23 cellular contexts compared by ENCODE assay signal in the genomic region with DNA sequence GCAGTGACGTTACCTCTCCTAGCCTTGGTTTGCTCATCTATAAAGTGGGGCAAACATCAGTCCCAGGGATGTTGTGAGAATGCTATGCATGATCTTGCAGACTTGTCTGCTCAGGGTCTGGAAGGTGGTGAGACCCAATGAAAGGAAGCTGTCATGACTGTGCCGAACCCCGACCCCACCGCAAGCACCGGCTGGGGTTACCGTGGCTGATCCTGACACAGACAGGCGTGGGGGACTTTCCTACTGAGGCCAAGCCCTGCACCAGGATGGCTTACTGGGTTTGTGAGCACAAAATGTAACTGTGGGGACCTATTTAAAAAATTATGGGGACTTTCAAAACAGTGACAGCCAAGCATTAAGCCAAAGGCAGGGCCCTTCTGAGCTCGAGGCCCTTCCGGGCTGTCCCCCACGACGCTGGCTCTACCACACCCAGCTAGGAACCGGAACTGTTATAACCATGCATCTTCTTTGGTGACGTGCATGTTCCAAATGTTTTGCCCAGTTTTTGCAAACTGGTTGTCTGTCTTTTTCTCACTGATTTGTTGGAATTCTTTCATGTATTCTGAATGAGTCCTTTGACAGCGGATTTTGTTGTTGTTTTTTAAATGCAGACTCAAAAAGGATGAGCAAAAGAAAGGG.
DNase-seq lines count a peak whose midpoint lies in the region; ATAC-seq and TF ChIP-seq lines count a peak whose summit lies in the region.
"Had no signal": no experiment of that assay in that cellular context is flagged by ENCODE, and none has a peak within 500 bp of the region (broad histone marks: within the 10 kb centered on the region; RNA-seq: fewer than 3 reads in every experiment).

No MANE protein-coding gene starts in this region.

- no peaks in the 10 kb centered on the region for H3K9me3 ChIP-seq in T-helper 17 cell (ENCODE audit: control insufficient read depth, low read length, poor library complexity, severe bottlenecking)
- H3K9me3 ChIP-seq: Caco-2, MG63, Peyer's patch had no signal

- H3K27ac Mint-ChIP-seq in activated CD8-positive, alpha-beta memory T cell treated with anti-CD3 and anti-CD28 coated beads, Interleukin-2, amount 10 ng/mL, durations not matched to agents 7 days and 5 days: peak overlapping the region; percentile 41
- no peak overlapping the region for H3K27ac Mint-ChIP-seq in T-helper 17 cell
- H3K27ac Mint-ChIP-seq in stimulated activated effector memory CD8-positive, alpha-beta T cell treated with anti-CD3 and anti-CD28 coated beads, Interleukin-12 subunit alpha, Interleukin-12 subunit beta, amount 100 ng/mL, for 72 hours: no peak overlapping the region
- H3K27ac Mint-ChIP-seq: B cell; CD4-positive, CD25-positive, alpha-beta regulatory T cell had no signal

- H3K27me3 Mint-ChIP-seq in activated CD8-positive, alpha-beta memory T cell treated with anti-CD3 and anti-CD28 coated beads, Interleukin-2, amount 10 ng/mL, durations not matched to agents 7 days and 5 days: peaks cover 2% of the 10 kb centered on the region
- peaks cover 16% of the 10 kb centered on the region for H3K27me3 Mint-ChIP-seq in T-helper 17 cell
- H3K27me3 Mint-ChIP-seq: CD4-positive, CD25-positive, alpha-beta regulatory T cell had no signal

- no peak overlapping the region for H3K4me3 ChIP-seq in brain microvascular endothelial cell (ENCODE audit: low read depth, low read length)
- H3K4me3 ChIP-seq: MG63, Peyer's patch, SK-N-MC had no signal

- no peak overlapping the region for H3K4me3 Mint-ChIP-seq in activated CD8-positive, alpha-beta memory T cell treated with anti-CD3 and anti-CD28 coated beads, Interleukin-2, amount 10 ng/mL, durations not matched to agents 7 days and 5 days
- no peak overlapping the region for H3K4me3 Mint-ChIP-seq in T-helper 17 cell
- no peak overlapping the region for H3K4me3 Mint-ChIP-seq in stimulated activated effector memory CD8-positive, alpha-beta T cell treated with anti-CD3 and anti-CD28 coated beads, Interleukin-12 subunit alpha, Interleukin-12 subunit beta, amount 100 ng/mL, for 72 hours
- H3K4me3 Mint-ChIP-seq: B cell; CD4-positive, CD25-positive, alpha-beta regulatory T cell had no signal

- peak; percentile 48 for DNase-seq in activated CD8-positive, alpha-beta memory T cell treated with anti-CD3 and anti-CD28 coated beads, Interleukin-2, amount 10 ng/mL, durations not matched to agents 7 days and 5 days
- no peak for DNase-seq in activated CD8-positive, alpha-beta memory T cell treated with anti-CD3 and anti-CD28 coated beads for 24 hours
- DNase-seq in T-helper 17 cell: no peak
- peak; percentile 27 for DNase-seq in islet precursor cell
- DNase-seq in stimulated activated effector memory CD8-positive, alpha-beta T cell treated with anti-CD3 and anti-CD28 coated beads, Interleukin-12 subunit alpha, Interleukin-12 subunit beta, amount 100 ng/mL, for 72 hours (ENCODE audit: low spot score in 2 of 2): no peak
- no peak for DNase-seq in HuH-7 (ENCODE audit: low spot score)
- DNase-seq in brain microvascular endothelial cell: no peak
- no peak for DNase-seq in stimulated activated CD8-positive, alpha-beta memory T cell treated with anti-CD3 and anti-CD28 coated beads, Interleukin-4, amount 100 ng/mL, for 48 hours
- DNase-seq: CD4-positive, CD25-positive, alpha-beta regulatory T cell; GDM1; GOT3; Karpas-422; NCI-H1092; NCI-H146; NCI-H2171 treated with DMSO at 0.1 percent for 48 hours; NCI-H446; Peyer's patch; Right ventricle myocardium superior had no signal

- H3K4me1 Mint-ChIP-seq in activated CD8-positive, alpha-beta memory T cell treated with anti-CD3 and anti-CD28 coated beads, Interleukin-2, amount 10 ng/mL, durations not matched to agents 7 days and 5 days: peaks cover 9% of the 10 kb centered on the region
- H3K4me1 Mint-ChIP-seq in T-helper 17 cell: no peaks in the 10 kb centered on the region
- H3K4me1 Mint-ChIP-seq in stimulated activated effector memory CD8-positive, alpha-beta T cell treated with anti-CD3 and anti-CD28 coated beads, Interleukin-12 subunit alpha, Interleukin-12 subunit beta, amount 100 ng/mL, for 72 hours: peaks cover 10% of the 10 kb centered on the region
- H3K4me1 Mint-ChIP-seq: B cell; CD4-positive, CD25-positive, alpha-beta regulatory T cell had no signal

- in situ Hi-C loops in brain microvascular endothelial cell (cut with HindIII; ENCODE audit: low pct_ligation_motif_present, low sequenced_read_pairs): no loop called here

- no peaks in the 10 kb centered on the region for H3K9me3 Mint-ChIP-seq in activated CD8-positive, alpha-beta memory T cell treated with anti-CD3 and anti-CD28 coated beads, Interleukin-2, amount 10 ng/mL, durations not matched to agents 7 days and 5 days (ENCODE audit: low read depth)
- no peaks in the 10 kb centered on the region for H3K9me3 Mint-ChIP-seq in stimulated activated effector memory CD8-positive, alpha-beta T cell treated with anti-CD3 and anti-CD28 coated beads, Interleukin-12 subunit alpha, Interleukin-12 subunit beta, amount 100 ng/mL, for 72 hours
- H3K9me3 Mint-ChIP-seq: CD4-positive, CD25-positive, alpha-beta regulatory T cell had no signal

- no peaks in the 10 kb centered on the region for H3K36me3 Mint-ChIP-seq in activated CD8-positive, alpha-beta memory T cell treated with anti-CD3 and anti-CD28 coated beads, Interleukin-2, amount 10 ng/mL, durations not matched to agents 7 days and 5 days
- no peaks in the 10 kb centered on the region for H3K36me3 Mint-ChIP-seq in T-helper 17 cell (ENCODE audit: low read depth)
- no peaks in the 10 kb centered on the region for H3K36me3 Mint-ChIP-seq in stimulated activated effector memory CD8-positive, alpha-beta T cell treated with anti-CD3 and anti-CD28 coated beads, Interleukin-12 subunit alpha, Interleukin-12 subunit beta, amount 100 ng/mL, for 72 hours
- H3K36me3 Mint-ChIP-seq: CD4-positive, CD25-positive, alpha-beta regulatory T cell had no signal

- no peak for TF ChIP-seq CTCF in brain microvascular endothelial cell (IDR thresholded peaks at IDR 0.05; ENCODE audit: low read depth, low read length, missing control alignments)

- no peak overlapping the region for H3K27ac ChIP-seq in brain microvascular endothelial cell
- H3K27ac ChIP-seq: 22Rv1, Peyer's patch, SK-N-MC had no signal

- no peaks in the 10 kb centered on the region for H3K27me3 ChIP-seq in brain microvascular endothelial cell (replicated peaks)
- H3K27me3 ChIP-seq: MG63, Peyer's patch had no signal

- CTCF ChIA-PET in activated CD8-positive, alpha-beta memory T cell treated with anti-CD3 and anti-CD28 coated beads, Interleukin-2, amount 10 ng/mL, durations not matched to agents 7 days and 5 days (lab: Charles Lee): no interaction called here

- no peaks in the 10 kb centered on the region for H3K36me3 ChIP-seq in brain microvascular endothelial cell (replicated peaks)
- H3K36me3 ChIP-seq: MG63, Peyer's patch had no signal

- no peak for ATAC-seq in activated CD8-positive, alpha-beta memory T cell treated with anti-CD3 and anti-CD28 coated beads, Interleukin-2, amount 10 ng/mL, durations not matched to agents 7 days and 5 days
- peak; percentile 53 for ATAC-seq in T-helper 17 cell
- ATAC-seq in stimulated activated effector memory CD8-positive, alpha-beta T cell treated with anti-CD3 and anti-CD28 coated beads, Interleukin-12 subunit alpha, Interleukin-12 subunit beta, amount 100 ng/mL, for 72 hours: peak; percentile 75

Comparison
In these comparisons a context has a peak if more than half of its experiments do, and no peak if none do; other contexts are left out.
1. DNase-seq: peak in activated CD8-positive, alpha-beta memory T cell treated with anti-CD3 and anti-CD28 coated beads, Interleukin-2, amount 10 ng/mL, durations not matched to agents 7 days and 5 days (single experiment) and islet precursor cell (single experiment); none in activated CD8-positive, alpha-beta memory T cell treated with anti-CD3 and anti-CD28 coated beads for 24 hours (single experiment), T-helper 17 cell (0 of 3), stimulated activated effector memory CD8-positive, alpha-beta T cell treated with anti-CD3 and anti-CD28 coated beads, Interleukin-12 subunit alpha, Interleukin-12 subunit beta, amount 100 ng/mL, for 72 hours (0 of 2), HuH-7 (single experiment), brain microvascular endothelial cell (single experiment) and stimulated activated CD8-positive, alpha-beta memory T cell treated with anti-CD3 and anti-CD28 coated beads, Interleukin-4, amount 100 ng/mL, for 48 hours (single experiment).